1 cellular context compared by ENCODE assay signal in the genomic region with DNA sequence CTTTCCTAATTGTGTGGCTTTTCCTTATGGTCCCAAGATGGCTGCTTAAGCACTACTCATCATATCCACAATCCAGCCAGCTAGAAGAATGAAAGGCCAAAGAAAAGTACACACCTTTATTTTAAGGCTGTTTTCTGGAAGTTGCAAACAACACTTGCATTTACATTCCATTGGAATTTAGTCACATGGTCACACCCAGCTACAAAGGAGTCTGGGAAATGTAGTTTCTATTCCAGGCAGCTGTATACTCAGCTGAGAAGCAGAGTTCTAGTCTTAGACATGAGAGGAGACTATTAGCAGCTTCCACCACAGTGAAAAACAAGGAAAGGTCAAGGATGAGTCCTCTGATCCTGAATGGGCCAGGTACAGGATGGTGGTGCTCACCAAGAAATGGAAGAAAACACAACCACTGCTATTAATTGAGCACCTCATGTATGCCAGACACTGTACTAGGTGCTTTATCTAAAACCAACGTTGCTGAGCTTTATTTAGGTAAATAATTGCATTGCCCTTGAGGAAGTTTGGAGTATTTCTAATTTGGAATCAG.
TF ChIP-seq lines count a peak whose summit lies in the region.

No MANE protein-coding gene starts in this region.

TF ChIP-seq in HCT116, 20 proteins besides CTCF, POLR2A, EP300 and RAD21:
- TF ChIP-seq SP1 (IDR thresholded peaks at IDR 0.05; ENCODE audit: low read depth) (no peak), EZH2 (IDR thresholded peaks at IDR 0.05) (no peak), EGR1 (IDR thresholded peaks at IDR 0.05; ENCODE audit: low read depth) (no peak), ELF1 (IDR thresholded peaks at IDR 0.05; ENCODE audit: borderline replicate concordance, low read depth) (no peak)
